ENCODE assay signal across 8 cellular contexts in the genomic region with DNA sequence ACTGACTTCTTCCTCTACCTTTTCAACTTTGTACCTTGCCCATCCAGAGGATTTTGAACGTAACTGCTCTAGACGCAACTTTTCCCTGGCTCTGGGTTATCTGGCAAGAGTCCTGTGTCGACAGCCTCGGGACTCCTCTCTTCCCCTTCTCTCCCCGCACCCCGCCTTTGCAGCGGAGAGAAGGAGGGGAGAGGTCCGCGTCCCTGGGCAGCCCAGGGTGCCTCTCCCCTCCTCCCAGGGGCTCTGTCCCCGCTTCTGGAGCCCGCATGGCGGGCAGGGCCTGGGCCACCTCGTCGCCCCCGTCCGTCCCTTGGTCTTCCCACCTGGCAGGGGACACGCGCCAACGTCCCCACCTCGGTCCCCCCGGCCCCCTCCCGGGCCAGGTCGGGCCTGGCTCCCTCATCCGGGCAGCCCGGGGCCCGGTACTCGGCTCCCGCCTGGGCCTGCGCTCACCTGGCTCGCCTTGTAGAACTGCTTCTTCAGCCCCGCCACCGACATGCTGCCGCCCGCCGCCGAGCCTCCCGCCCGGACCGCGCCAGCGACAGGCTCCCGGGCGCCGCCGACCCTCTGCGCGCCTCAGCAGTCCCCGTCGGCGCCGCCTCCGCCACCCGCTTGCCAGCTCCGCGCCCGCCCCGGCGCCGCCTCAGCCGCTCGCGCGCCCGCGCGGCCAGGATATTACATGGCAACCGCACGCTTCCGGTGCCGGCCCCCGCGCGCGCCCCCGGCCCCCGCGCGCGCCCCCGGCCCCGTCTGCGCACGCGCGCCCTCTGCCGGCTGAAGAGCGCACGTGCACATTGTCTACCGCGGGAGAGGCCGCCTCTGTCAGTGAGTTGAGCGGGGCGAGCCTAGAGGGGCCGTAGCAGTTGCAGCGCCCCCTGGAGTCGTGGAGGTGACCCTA. TPM values are rescaled to one million over a fixed set of nuclear protein-coding genes. Genes with fewer than 3 reads are reported as not detected.
DNase-seq lines count a peak whose midpoint lies in the region; ATAC-seq lines count a peak whose summit lies in the region.

A gene with protein sequence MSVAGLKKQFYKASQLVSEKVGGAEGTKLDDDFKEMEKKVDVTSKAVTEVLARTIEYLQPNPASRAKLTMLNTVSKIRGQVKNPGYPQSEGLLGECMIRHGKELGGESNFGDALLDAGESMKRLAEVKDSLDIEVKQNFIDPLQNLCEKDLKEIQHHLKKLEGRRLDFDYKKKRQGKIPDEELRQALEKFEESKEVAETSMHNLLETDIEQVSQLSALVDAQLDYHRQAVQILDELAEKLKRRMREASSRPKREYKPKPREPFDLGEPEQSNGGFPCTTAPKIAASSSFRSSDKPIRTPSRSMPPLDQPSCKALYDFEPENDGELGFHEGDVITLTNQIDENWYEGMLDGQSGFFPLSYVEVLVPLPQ (minus strand): TSS at position 677 of the 898 bp plus-strand sequence. CDS start 179 bp downstream, at position 498.

- DNase-seq in DMS53 (lab: John Stamatoyannopoulos, UW) = peak; percentile 91
- peak; percentile 90 for DNase-seq in Jurkat, Clone E6-1 (ENCODE audit: low read depth, low spot score)
- DNase-seq in OCI-M2 (lab: John Stamatoyannopoulos, UW; ENCODE audit: unreplicated experiment) = peak; percentile 47
- DNase-seq in activated T-cell treated with anti-CD3 and anti-CD28 coated beads, Interleukin-2, amount 50 U/mL, for 1 hour = peak; percentile 94
- DNase-seq in stimulated activated CD8-positive, alpha-beta memory T cell treated with anti-CD3 and anti-CD28 coated beads, Interleukin-7, amount 100 ng/mL, for 4 hours (ENCODE audit: low read depth in 2 of 2) = peak; percentile 83 to 87

- ATAC-seq in GM21619 (IDR thresholded peaks at IDR 0.05; ENCODE audit: unreplicated experiment) = peak; percentile 47
- ATAC-seq in esophagus mucosa = peak; percentile 79

- H3K27ac ChIP-seq in muscle layer of duodenum (ENCODE audit: low read length) = peak within 1 kb of the TSS; percentile 77

- H3K27me3 ChIP-seq in muscle layer of duodenum (ENCODE audit: low read depth, low read length) = no peaks in the 10 kb centered on the region

- H3K36me3 ChIP-seq in muscle layer of duodenum (ENCODE audit: control insufficient read depth in 1 of 2, insufficient read depth in 2 of 2, low read length in 2 of 2) = peaks cover 0 to 3% of the 10 kb centered on the region in 2 donors

- H3K4me3 ChIP-seq in Jurkat, Clone E6-1 (ENCODE audit: low read length) = peak within 1 kb of the TSS; percentile 59
- peak within 1 kb of the TSS; percentile 84 to 90 for H3K4me3 ChIP-seq in muscle layer of duodenum (ENCODE audit: low read depth in 1 of 2, low read length in 2 of 2)

- peaks cover 6 to 33% of the 10 kb centered on the region in 2 donors for H3K4me1 ChIP-seq in muscle layer of duodenum (ENCODE audit: control insufficient read depth in 1 of 2, insufficient read depth in 2 of 2, low read length in 2 of 2)

- H3K9me3 ChIP-seq in muscle layer of duodenum (ENCODE audit: control insufficient read depth in 1 of 2, low read length in 2 of 2) = no peaks in the 10 kb centered on the region

RNA-seq across cellular contexts. Expression of the gene that starts here (rescaled TPM):
- 24.2 TPM for polyA plus RNA-seq in Jurkat, Clone E6-1 (2012; ENCODE audit: insufficient read depth, insufficient read length)
- total RNA-seq in esophagus mucosa = 114 TPM

Comparison
In these comparisons a context has a peak if more than half of its experiments do, and no peak if none do; other contexts are left out.
1. Peak in every context shown above with its lines: DNase-seq, ATAC-seq, H3K4me3 ChIP-seq and H3K27ac ChIP-seq.